Comparison of ENCODE assay signal across 8 cellular contexts in the genomic region with DNA sequence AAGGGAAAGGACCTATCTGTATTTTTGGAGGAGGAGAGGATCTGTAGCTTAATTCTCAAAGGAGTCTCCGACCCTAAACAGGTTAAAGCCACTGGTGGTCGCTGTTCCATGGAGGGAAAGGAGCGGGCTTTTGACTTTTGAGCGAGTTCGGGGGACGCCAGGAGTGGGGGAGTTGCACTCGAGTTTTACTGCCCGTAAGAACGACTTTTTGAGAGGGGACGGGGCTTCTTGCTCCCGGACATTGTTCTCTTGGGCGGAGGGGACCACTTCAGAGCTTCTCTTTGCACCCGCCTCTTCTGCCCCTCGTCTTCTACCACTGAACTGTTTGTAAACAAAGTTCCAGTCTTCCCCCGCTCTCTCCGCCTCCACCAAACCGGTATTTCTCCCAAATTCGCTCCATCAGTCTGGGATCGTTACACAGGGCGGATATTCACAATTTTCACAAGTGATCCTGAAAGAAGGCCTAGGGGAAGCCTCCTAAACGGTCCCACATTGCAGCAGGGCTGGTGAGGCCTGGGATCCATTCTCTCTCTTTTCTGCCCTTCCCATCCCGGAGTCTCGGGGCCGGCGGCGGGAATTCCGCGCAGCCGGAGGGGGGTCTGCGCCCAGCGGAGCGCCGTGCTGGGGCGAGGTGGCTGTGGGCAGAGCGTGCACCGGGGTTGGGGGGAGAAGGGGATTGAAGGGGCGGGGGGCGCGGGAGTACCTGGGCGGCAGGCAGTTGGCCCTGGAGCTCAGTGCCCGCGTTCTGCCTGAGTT. TPM values are rescaled to one million over a fixed set of nuclear protein-coding genes. Genes with fewer than 3 reads are reported as not detected.
A peak's percentile ranks its signal among the peaks of the same experiment; 100 is the strongest.
DNase-seq lines count a peak whose midpoint lies in the region; ATAC-seq and TF ChIP-seq lines count a peak whose summit lies in the region.

No MANE protein-coding gene starts in this region.

- H3K36me3 Mint-ChIP-seq in activated naive CD4-positive, alpha-beta T cell treated with anti-CD3 and anti-CD28 coated beads, Interleukin-2, amount 50 U/mL, for 24 hours = no peaks in the 10 kb centered on the region
- peaks cover 0 to 9% of the 10 kb centered on the region in 2 donors for H3K36me3 Mint-ChIP-seq in stimulated activated naive B cell treated with anti-CD40 and anti-IgM and Interleukin-4, amounts not matched to agents 10 μg/mL and 1 μg/mL and 100 μg/mL, for 72 hours

- H3K36me3 ChIP-seq in fibroblast of lung (ENCODE audit: control insufficient read depth, insufficient read depth, low read length) = no peaks in the 10 kb centered on the region

- POLR2A ChIA-PET in RWPE1 (lab: Yijun Ruan, JAX; ENCODE audit: low non-redundant PET) = interaction anchor here (1.2 kb wide), 1 partner anchor 11 kb away, joined by 6 read pairs; the partner anchor contains the start of gene DLX1

- TF ChIP-seq CTCF in RWPE1 (conservative IDR thresholded peaks at IDR 0.05; ENCODE audit: low read depth) (peak; percentile 50), fibroblast of lung (conservative IDR thresholded peaks at IDR 0.05 in 1 of 2, IDR thresholded peaks at IDR 0.05 in 1 of 2; ENCODE audit: low read depth in 1 of 2, low read length in 2 of 2) (peak in 1 of 2 donors; percentile 29)

- no peak for ATAC-seq in stimulated activated naive B cell treated with anti-CD40 and anti-IgM and Interleukin-4, amounts not matched to agents 10 μg/mL and 1 μg/mL and 100 μg/mL, for 72 hours (replicated peaks)
- no peak for ATAC-seq in GM21723 (IDR thresholded peaks at IDR 0.05; ENCODE audit: unreplicated experiment)
- no peak for ATAC-seq in HG03039 (IDR thresholded peaks at IDR 0.05; ENCODE audit: unreplicated experiment)
- ATAC-seq in HG02588 (IDR thresholded peaks at IDR 0.05; ENCODE audit: unreplicated experiment) = no peak

- no peaks in the 10 kb centered on the region for H3K79me2 ChIP-seq in fibroblast of lung (ENCODE audit: control insufficient read depth, insufficient read depth, low read length)

- H3K9me3 ChIP-seq in fibroblast of lung (ENCODE audit: control insufficient read depth, insufficient read depth, low read depth, low read length) = no peaks in the 10 kb centered on the region

- CTCF ChIA-PET in RWPE1 (lab: Yijun Ruan, JAX) = interaction anchor here (0.6 to 0.9 kb wide), 5 partner anchors 38 to 392 kb away, joined by 3 to 5 read pairs (median 3); no protein-coding TSS in a partner anchor

- H3K4me2 ChIP-seq in fibroblast of lung (ENCODE audit: extremely low read depth, insufficient read depth, low read length) = peak overlapping the region; percentile 93

- H2AFZ ChIP-seq in fibroblast of lung (ENCODE audit: low read length) = peak overlapping the region; percentile 26

- peak overlapping the region; percentile 73 for H3K4me3 Mint-ChIP-seq in activated naive CD4-positive, alpha-beta T cell treated with anti-CD3 and anti-CD28 coated beads, Interleukin-2, amount 50 U/mL, for 24 hours
- H3K4me3 Mint-ChIP-seq in stimulated activated naive B cell treated with anti-CD40 and anti-IgM and Interleukin-4, amounts not matched to agents 10 μg/mL and 1 μg/mL and 100 μg/mL, for 72 hours = peak overlapping the region; percentile 79 to 80

- peak overlapping the region; percentile 38 for H3K27ac Mint-ChIP-seq in activated naive CD4-positive, alpha-beta T cell treated with anti-CD3 and anti-CD28 coated beads, Interleukin-2, amount 50 U/mL, for 24 hours
- no peak overlapping the region for H3K27ac Mint-ChIP-seq in stimulated activated naive B cell treated with anti-CD40 and anti-IgM and Interleukin-4, amounts not matched to agents 10 μg/mL and 1 μg/mL and 100 μg/mL, for 72 hours

- peak overlapping the region; percentile 8 for H3K9ac ChIP-seq in fibroblast of lung (ENCODE audit: insufficient read depth, low read length)

- H4K20me1 ChIP-seq in fibroblast of lung (ENCODE audit: control insufficient read depth, extremely low read depth, insufficient read depth, low read length) = no peaks in the 10 kb centered on the region

- H3K27me3 ChIP-seq in fibroblast of lung (ENCODE audit: control insufficient read depth, insufficient read depth, low read length) = peaks cover 33% of the 10 kb centered on the region

- peaks cover 16% of the 10 kb centered on the region for H3K4me1 ChIP-seq in fibroblast of lung (ENCODE audit: control insufficient read depth, extremely low read depth, insufficient read depth, low read length)

- H3K9me3 Mint-ChIP-seq in activated naive CD4-positive, alpha-beta T cell treated with anti-CD3 and anti-CD28 coated beads, Interleukin-2, amount 50 U/mL, for 24 hours = no peaks in the 10 kb centered on the region
- H3K9me3 Mint-ChIP-seq in stimulated activated naive B cell treated with anti-CD40 and anti-IgM and Interleukin-4, amounts not matched to agents 10 μg/mL and 1 μg/mL and 100 μg/mL, for 72 hours = peaks cover 0 to 4% of the 10 kb centered on the region in 2 donors

- H3K27ac ChIP-seq in RWPE1 (peak overlapping the region; percentile 100), fibroblast of lung (ENCODE audit: insufficient read depth, low read length) (no peak overlapping the region)

- peaks cover 53% of the 10 kb centered on the region for H3K27me3 Mint-ChIP-seq in activated naive CD4-positive, alpha-beta T cell treated with anti-CD3 and anti-CD28 coated beads, Interleukin-2, amount 50 U/mL, for 24 hours
- H3K27me3 Mint-ChIP-seq in stimulated activated naive B cell treated with anti-CD40 and anti-IgM and Interleukin-4, amounts not matched to agents 10 μg/mL and 1 μg/mL and 100 μg/mL, for 72 hours = peaks cover 54 to 81% of the 10 kb centered on the region in 2 donors

- H3K4me1 Mint-ChIP-seq in activated naive CD4-positive, alpha-beta T cell treated with anti-CD3 and anti-CD28 coated beads, Interleukin-2, amount 50 U/mL, for 24 hours = peaks cover 39% of the 10 kb centered on the region
- H3K4me1 Mint-ChIP-seq in stimulated activated naive B cell treated with anti-CD40 and anti-IgM and Interleukin-4, amounts not matched to agents 10 μg/mL and 1 μg/mL and 100 μg/mL, for 72 hours = peaks cover 24 to 53% of the 10 kb centered on the region in 2 donors

- peak overlapping the region in 3 of 4 experiments; percentile 20 to 61 (median 47) for H3K4me3 ChIP-seq in fibroblast of lung (replicated peaks in 1 of 4; ENCODE audit: control extremely low read depth in 1 of 4, insufficient read depth in 1 of 4, low read depth in 3 of 4, low read length in 4 of 4)

- no peak for DNase-seq in activated naive CD4-positive, alpha-beta T cell treated with Interleukin-2 at 50 U/mL for 16 hours
- DNase-seq in RWPE1 (ENCODE audit: low spot score) (no peak), fibroblast of lung (ENCODE audit: low read depth in 2 of 2) (no peak)
- DNase-seq in stimulated activated naive B cell treated with anti-CD40 and anti-IgM and Interleukin-4, amounts not matched to agents 10 μg/mL and 1 μg/mL and 100 μg/mL, for 72 hours = no peak

RNA-seq across cellular contexts. Expression of gene DLX2, which starts 6.6 kb away (rescaled TPM):
- total RNA-seq in fibroblast of lung = not detected in 2 replicates
- not detected in 2 replicates for polyA plus RNA-seq in fibroblast of lung
- polyA plus RNA-seq in fibroblast of lung (2012) = 0.07 and 0.09 TPM in 2 replicates
- polyA minus RNA-seq in fibroblast of lung (ENCODE audit: low replicate concordance) = not detected in 2 replicates

RNA-seq across cellular contexts. Expression of gene DLX1, which starts 10.8 kb away (rescaled TPM):
- not detected in 2 replicates for total RNA-seq in fibroblast of lung
- polyA plus RNA-seq in fibroblast of lung = 0.09 and 0.43 TPM in 2 replicates
- 0.12 and 0.43 TPM in 2 replicates for polyA plus RNA-seq in fibroblast of lung (2012)
- polyA minus RNA-seq in fibroblast of lung (ENCODE audit: low replicate concordance) = 1.0 TPM in 1 of 2 replicates, not detected in the other
